8 cellular contexts compared by ENCODE assay signal in the genomic region with DNA sequence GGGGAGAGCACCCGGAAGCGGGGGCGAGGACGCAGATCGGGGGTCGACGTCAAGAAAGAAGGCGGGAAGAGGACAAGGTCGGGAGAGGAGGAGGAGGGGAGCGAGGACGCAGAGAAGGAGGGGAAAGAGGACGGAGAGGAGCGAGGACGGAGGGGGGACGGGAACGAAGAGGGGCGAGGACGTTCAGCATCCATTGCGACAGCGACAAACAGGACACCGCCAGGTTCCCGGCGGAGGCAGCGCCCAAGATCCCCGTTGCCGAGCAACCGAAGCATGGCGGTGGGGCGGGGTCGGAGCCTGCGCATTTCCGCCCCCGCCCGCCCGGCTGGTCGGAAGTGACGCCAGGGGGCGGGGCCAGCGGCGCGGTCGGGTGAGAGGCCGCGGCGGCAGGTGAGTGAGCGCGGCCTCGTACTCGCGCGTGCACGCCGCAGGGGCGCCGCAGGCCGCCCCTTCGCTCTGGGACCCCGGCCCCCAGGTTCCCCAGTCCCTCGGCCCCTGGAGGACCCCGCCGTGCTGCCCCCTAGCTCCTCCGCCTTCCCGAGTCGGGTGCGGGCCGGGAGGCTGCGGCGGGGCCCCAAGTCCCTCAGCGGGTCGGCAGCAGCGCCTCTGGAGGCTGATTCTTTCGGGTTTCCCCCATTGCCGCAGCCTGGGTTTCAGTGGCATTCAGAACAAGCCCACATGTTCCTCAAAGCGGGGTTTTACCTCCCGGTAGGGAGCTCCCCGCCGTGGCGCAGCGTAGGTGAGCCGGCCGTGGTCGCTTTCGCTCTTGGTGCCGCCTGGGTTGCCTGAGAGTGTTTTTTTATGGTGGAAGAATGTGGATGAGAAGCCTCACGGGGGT.
DNase-seq lines count a peak whose midpoint lies in the region; ATAC-seq lines count a peak whose summit lies in the region.

A gene with protein sequence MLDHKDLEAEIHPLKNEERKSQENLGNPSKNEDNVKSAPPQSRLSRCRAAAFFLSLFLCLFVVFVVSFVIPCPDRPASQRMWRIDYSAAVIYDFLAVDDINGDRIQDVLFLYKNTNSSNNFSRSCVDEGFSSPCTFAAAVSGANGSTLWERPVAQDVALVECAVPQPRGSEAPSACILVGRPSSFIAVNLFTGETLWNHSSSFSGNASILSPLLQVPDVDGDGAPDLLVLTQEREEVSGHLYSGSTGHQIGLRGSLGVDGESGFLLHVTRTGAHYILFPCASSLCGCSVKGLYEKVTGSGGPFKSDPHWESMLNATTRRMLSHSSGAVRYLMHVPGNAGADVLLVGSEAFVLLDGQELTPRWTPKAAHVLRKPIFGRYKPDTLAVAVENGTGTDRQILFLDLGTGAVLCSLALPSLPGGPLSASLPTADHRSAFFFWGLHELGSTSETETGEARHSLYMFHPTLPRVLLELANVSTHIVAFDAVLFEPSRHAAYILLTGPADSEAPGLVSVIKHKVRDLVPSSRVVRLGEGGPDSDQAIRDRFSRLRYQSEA (plus strand): TSS at position 354 of the 838 bp plus-strand sequence. CDS start 19,593 bp downstream, outside the sequence.

- ATAC-seq in GM19035 (IDR thresholded peaks at IDR 0.05; ENCODE audit: unreplicated experiment) (peak; percentile 87), HG03354 (IDR thresholded peaks at IDR 0.05; ENCODE audit: poor library complexity, severe bottlenecking, unreplicated experiment) (peak; percentile 86)

- H3K27ac ChIP-seq in caudate nucleus (ENCODE audit: low read depth, low read length): peak within 1 kb of the TSS; percentile 93

- DNase-seq in AML-193 (lab: John Stamatoyannopoulos, UW) (peak; percentile 85 to 86), NCI-H345 treated with DMSO at 0.1 percent for 48 hours (lab: John Stamatoyannopoulos, UW; ENCODE audit: unreplicated experiment) (peak; percentile 86), caudate nucleus (lab: John Stamatoyannopoulos, UW) (peak; percentile 30 to 95 (median 85)), iris pigment epithelial cell (ENCODE audit: low read depth) (peak; percentile 88)
- DNase-seq in activated CD4-positive, CD25-positive, alpha-beta regulatory T cell (lab: John Stamatoyannopoulos, UW): peak; percentile 86 to 93 (median 90)
- DNase-seq in stimulated activated CD4-positive, alpha-beta T cell treated with anti-CD3 and anti-CD28 coated beads, Interleukin-12 subunit alpha, Interleukin-12 subunit beta, amount 100 ng/mL, for 4 hours: peak; percentile 96

Comparison
In these comparisons a context has a peak if more than half of its experiments do, and no peak if none do; other contexts are left out.
1. Peak in every context shown above with its lines: DNase-seq, ATAC-seq and H3K27ac ChIP-seq.